In genomic region chr5:134370871-134371833, GRCh38 we compare ENCODE assay signal across 1 cellular context.
TF ChIP-seq lines count a peak whose summit lies in the region.

Gene UBE2B, plus strand, starts transcription at chr5:134371569. Its CDS starts 27 bp downstream, at chr5:134371596.

TF ChIP-seq in K562, 482 proteins besides CTCF, POLR2A, EP300 and RAD21 (continued from another document and continues in another):
- no peak for TF ChIP-seq NFRKB (IDR thresholded peaks at IDR 0.05; ENCODE audit: low read depth)
- TF ChIP-seq KAT2B (IDR thresholded peaks at IDR 0.05; ENCODE audit: low read depth, low read length): no peak
- TF ChIP-seq BCOR (IDR thresholded peaks at IDR 0.05): no peak
- 0 out of 2 replicates have a peak, but pooled peaks have one; percentile 45 for TF ChIP-seq HLTF (IDR thresholded peaks at IDR 0.05)
- TF ChIP-seq THAP7 (CRISPR knock-in tag; IDR thresholded peaks at IDR 0.05): 0 out of 2 replicates have a peak, but pooled peaks have one; percentile 29
- TF ChIP-seq CREM (IDR thresholded peaks at IDR 0.05; ENCODE audit: low read depth): peak; percentile 96
- TF ChIP-seq TGIF2 (CRISPR knock-in tag; IDR thresholded peaks at IDR 0.05): no peak
- peak; percentile 34; the same call in 1 of the 2 replicates for TF ChIP-seq ZSCAN32 (CRISPR knock-in tag; IDR thresholded peaks at IDR 0.05)
- TF ChIP-seq RFX5 (IDR thresholded peaks at IDR 0.05; ENCODE audit: low read depth, low read length): no peak
- no peak for TF ChIP-seq ZZZ3 (IDR thresholded peaks at IDR 0.05)
- TF ChIP-seq ESRRA (IDR thresholded peaks at IDR 0.05; ENCODE audit: borderline replicate concordance, low read depth): 0 out of 2 replicates have a peak, but pooled peaks have one; percentile 34
- peak; percentile 46 for TF ChIP-seq E2F8 (IDR thresholded peaks at IDR 0.05; ENCODE audit: low read depth, partially characterized antibody)
- TF ChIP-seq TOE1 (IDR thresholded peaks at IDR 0.05; ENCODE audit: borderline replicate concordance): peak; percentile 100
- TF ChIP-seq TOE1 (CRISPR knock-in tag; IDR thresholded peaks at IDR 0.05; ENCODE audit: borderline replicate concordance, low read depth): no peak
- no peak for TF ChIP-seq HCFC1 (IDR thresholded peaks at IDR 0.05; ENCODE audit: low read depth, low read length)
- no peak for TF ChIP-seq SETDB1 (IDR thresholded peaks at IDR 0.05; ENCODE audit: low read length)
- TF ChIP-seq ZNF133 (CRISPR knock-in tag; IDR thresholded peaks at IDR 0.05): no peak
- peak; percentile 58; the same call in 1 of the 2 replicates for TF ChIP-seq ZNF644 (tag; IDR thresholded peaks at IDR 0.05; ENCODE audit: low read depth)
- peak; percentile 74 for TF ChIP-seq RBBP5 (IDR thresholded peaks at IDR 0.05; ENCODE audit: borderline replicate concordance, insufficient read depth, low read length, poor library complexity, severe bottlenecking)
- TF ChIP-seq ELK1 (CRISPR knock-in tag; IDR thresholded peaks at IDR 0.05): no peak
- 0 out of 2 replicates have a peak, but pooled peaks have one; percentile 28 for TF ChIP-seq ATF4 (CRISPR knock-in tag; IDR thresholded peaks at IDR 0.05)
- TF ChIP-seq, protein P1, sequence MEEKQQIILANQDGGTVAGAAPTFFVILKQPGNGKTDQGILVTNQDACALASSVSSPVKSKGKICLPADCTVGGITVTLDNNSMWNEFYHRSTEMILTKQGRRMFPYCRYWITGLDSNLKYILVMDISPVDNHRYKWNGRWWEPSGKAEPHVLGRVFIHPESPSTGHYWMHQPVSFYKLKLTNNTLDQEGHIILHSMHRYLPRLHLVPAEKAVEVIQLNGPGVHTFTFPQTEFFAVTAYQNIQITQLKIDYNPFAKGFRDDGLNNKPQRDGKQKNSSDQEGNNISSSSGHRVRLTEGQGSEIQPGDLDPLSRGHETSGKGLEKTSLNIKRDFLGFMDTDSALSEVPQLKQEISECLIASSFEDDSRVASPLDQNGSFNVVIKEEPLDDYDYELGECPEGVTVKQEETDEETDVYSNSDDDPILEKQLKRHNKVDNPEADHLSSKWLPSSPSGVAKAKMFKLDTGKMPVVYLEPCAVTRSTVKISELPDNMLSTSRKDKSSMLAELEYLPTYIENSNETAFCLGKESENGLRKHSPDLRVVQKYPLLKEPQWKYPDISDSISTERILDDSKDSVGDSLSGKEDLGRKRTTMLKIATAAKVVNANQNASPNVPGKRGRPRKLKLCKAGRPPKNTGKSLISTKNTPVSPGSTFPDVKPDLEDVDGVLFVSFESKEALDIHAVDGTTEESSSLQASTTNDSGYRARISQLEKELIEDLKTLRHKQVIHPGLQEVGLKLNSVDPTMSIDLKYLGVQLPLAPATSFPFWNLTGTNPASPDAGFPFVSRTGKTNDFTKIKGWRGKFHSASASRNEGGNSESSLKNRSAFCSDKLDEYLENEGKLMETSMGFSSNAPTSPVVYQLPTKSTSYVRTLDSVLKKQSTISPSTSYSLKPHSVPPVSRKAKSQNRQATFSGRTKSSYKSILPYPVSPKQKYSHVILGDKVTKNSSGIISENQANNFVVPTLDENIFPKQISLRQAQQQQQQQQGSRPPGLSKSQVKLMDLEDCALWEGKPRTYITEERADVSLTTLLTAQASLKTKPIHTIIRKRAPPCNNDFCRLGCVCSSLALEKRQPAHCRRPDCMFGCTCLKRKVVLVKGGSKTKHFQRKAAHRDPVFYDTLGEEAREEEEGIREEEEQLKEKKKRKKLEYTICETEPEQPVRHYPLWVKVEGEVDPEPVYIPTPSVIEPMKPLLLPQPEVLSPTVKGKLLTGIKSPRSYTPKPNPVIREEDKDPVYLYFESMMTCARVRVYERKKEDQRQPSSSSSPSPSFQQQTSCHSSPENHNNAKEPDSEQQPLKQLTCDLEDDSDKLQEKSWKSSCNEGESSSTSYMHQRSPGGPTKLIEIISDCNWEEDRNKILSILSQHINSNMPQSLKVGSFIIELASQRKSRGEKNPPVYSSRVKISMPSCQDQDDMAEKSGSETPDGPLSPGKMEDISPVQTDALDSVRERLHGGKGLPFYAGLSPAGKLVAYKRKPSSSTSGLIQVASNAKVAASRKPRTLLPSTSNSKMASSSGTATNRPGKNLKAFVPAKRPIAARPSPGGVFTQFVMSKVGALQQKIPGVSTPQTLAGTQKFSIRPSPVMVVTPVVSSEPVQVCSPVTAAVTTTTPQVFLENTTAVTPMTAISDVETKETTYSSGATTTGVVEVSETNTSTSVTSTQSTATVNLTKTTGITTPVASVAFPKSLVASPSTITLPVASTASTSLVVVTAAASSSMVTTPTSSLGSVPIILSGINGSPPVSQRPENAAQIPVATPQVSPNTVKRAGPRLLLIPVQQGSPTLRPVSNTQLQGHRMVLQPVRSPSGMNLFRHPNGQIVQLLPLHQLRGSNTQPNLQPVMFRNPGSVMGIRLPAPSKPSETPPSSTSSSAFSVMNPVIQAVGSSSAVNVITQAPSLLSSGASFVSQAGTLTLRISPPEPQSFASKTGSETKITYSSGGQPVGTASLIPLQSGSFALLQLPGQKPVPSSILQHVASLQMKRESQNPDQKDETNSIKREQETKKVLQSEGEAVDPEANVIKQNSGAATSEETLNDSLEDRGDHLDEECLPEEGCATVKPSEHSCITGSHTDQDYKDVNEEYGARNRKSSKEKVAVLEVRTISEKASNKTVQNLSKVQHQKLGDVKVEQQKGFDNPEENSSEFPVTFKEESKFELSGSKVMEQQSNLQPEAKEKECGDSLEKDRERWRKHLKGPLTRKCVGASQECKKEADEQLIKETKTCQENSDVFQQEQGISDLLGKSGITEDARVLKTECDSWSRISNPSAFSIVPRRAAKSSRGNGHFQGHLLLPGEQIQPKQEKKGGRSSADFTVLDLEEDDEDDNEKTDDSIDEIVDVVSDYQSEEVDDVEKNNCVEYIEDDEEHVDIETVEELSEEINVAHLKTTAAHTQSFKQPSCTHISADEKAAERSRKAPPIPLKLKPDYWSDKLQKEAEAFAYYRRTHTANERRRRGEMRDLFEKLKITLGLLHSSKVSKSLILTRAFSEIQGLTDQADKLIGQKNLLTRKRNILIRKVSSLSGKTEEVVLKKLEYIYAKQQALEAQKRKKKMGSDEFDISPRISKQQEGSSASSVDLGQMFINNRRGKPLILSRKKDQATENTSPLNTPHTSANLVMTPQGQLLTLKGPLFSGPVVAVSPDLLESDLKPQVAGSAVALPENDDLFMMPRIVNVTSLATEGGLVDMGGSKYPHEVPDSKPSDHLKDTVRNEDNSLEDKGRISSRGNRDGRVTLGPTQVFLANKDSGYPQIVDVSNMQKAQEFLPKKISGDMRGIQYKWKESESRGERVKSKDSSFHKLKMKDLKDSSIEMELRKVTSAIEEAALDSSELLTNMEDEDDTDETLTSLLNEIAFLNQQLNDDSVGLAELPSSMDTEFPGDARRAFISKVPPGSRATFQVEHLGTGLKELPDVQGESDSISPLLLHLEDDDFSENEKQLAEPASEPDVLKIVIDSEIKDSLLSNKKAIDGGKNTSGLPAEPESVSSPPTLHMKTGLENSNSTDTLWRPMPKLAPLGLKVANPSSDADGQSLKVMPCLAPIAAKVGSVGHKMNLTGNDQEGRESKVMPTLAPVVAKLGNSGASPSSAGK (IDR thresholded peaks at IDR 0.05): peak; percentile 95
- no peak for TF ChIP-seq SRSF7 (optimal IDR thresholded peaks at IDR 0.05; ENCODE audit: low read depth, low read length)
- no peak for TF ChIP-seq FOXJ3 (CRISPR knock-in tag; IDR thresholded peaks at IDR 0.05)
- no peak; a peak in 1 of 4 replicates for TF ChIP-seq TEAD1 (CRISPR knock-in tag; IDR thresholded peaks at IDR 0.05)
- 0 out of 2 replicates have a peak, but pooled peaks have one; percentile 7 for TF ChIP-seq MEF2A (IDR thresholded peaks at IDR 0.05; ENCODE audit: control insufficient read depth, low read depth, low read length)
- TF ChIP-seq L3MBTL2 (IDR thresholded peaks at IDR 0.05): peak; percentile 95
- peak; percentile 84 for TF ChIP-seq HDAC2 (IDR thresholded peaks at IDR 0.05)
- TF ChIP-seq PRMT5 (CRISPR knock-in tag; IDR thresholded peaks at IDR 0.05): 0 out of 2 replicates have a peak, but pooled peaks have one; percentile 36
- TF ChIP-seq ERF (CRISPR knock-in tag; IDR thresholded peaks at IDR 0.05): peak; percentile 75
- TF ChIP-seq CHCHD3 (CRISPR knock-in tag; IDR thresholded peaks at IDR 0.05): no peak
- TF ChIP-seq HMG20B (CRISPR knock-in tag; IDR thresholded peaks at IDR 0.05): 0 out of 2 replicates have a peak, but pooled peaks have one; percentile 54
- TF ChIP-seq, protein P2, sequence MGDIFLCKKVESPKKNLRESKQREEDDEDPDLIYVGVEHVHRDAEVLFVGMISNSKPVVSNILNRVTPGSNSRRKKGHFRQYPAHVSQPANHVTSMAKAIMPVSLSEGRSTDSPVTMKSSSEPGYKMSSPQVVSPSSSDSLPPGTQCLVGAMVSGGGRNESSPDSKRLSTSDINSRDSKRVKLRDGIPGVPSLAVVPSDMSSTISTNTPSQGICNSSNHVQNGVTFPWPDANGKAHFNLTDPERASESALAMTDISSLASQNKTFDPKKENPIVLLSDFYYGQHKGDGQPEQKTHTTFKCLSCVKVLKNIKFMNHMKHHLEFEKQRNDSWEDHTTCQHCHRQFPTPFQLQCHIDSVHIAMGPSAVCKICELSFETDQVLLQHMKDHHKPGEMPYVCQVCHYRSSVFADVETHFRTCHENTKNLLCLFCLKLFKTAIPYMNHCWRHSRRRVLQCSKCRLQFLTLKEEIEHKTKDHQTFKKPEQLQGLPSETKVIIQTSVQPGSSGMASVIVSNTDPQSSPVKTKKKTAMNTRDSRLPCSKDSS (IDR thresholded peaks at IDR 0.05; ENCODE audit: low read depth, partially characterized antibody): no peak
